ENCODE assay signal across 8 cellular contexts in the genomic region with DNA sequence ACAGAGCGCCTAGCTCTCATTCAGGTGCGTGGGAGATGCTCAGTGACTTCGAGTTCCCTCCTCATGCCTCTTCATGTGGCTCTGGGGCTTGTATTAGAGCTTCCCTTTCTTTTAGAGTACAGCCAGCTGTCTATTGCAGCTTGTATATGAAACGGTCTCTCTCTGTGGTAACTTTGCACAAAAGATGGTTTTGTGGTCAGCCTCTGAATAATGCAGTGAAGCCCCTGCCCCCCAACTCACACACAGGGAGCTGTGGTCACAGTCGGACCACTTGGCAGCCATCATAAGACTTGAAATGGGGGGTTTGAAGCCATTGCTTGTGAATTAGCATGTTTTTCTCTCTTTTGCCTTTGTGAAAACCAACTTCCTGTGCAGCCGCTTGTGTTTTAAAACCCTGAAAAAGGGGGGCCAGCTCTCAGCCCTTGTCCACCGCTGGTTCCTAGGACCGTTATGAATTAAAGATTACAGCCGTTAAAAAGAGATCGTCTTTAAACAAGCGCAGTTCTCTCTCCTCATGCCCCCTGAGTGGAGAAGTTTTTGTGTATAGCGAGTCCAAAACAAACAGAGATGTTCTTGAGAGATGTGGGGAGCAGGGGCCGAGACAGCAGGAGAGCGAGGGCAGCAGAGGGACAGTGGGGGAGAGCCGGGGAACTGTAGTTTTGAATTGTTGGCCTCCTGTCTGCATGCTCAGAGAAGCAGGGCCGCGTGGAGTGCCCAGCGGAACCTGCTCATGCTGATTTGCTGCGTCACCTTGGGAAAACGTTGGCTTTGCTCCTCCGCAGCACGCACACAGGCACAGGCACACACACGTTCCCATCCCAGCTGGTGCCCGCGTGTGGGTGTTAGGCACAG.
DNase-seq lines count a peak whose midpoint lies in the region; ATAC-seq and TF ChIP-seq lines count a peak whose summit lies in the region.

No MANE protein-coding gene starts in this region.

- peaks cover 10 to 14% of the 10 kb centered on the region in 2 experiments for H3K36me3 ChIP-seq in trophoblast cell (ENCODE audit: control insufficient read depth in 1 of 2, insufficient read depth in 2 of 2, low read length in 2 of 2)
- no peaks in the 10 kb centered on the region for H3K36me3 ChIP-seq in esophagus muscularis mucosa

- no peak overlapping the region for H4K12ac ChIP-seq in trophoblast cell (ENCODE audit: low read depth, low read length)

- H3K79me2 ChIP-seq in trophoblast cell (ENCODE audit: control insufficient read depth, insufficient read depth, low read length, poor library complexity) = no peaks in the 10 kb centered on the region

- H3K14ac ChIP-seq in trophoblast cell (ENCODE audit: low read length) = no peak overlapping the region

- TF ChIP-seq POLR2A in esophagus muscularis mucosa (IDR thresholded peaks at IDR 0.05; ENCODE audit: low read depth) = no peak

- no CpG with 5 or more reads among the region's 25 CpGs for WGBS in trophoblast cell (ENCODE audit: extremely low coverage, insufficient coverage, insufficient read length)
- 72% methylated on average over 25 of the region's 25 CpGs for WGBS in esophagus muscularis mucosa

- H3K79me1 ChIP-seq in trophoblast cell (ENCODE audit: low read length) = peaks cover 2% of the 10 kb centered on the region

- peak overlapping the region; percentile 57 for H2AK5ac ChIP-seq in trophoblast cell (ENCODE audit: low read length)

- DNase-seq in NOMO-1 (lab: John Stamatoyannopoulos, UW; ENCODE audit: unreplicated experiment in 2 of 2) = peak; percentile 38 to 81
- peak in 26 of 61 donors; percentile 4 to 77 (median 46) for DNase-seq in caudate nucleus (lab: John Stamatoyannopoulos, UW)
- no peak for DNase-seq in trophoblast cell
- no peak for DNase-seq in NCI-H69 (lab: John Stamatoyannopoulos, UW)
- no peak for DNase-seq in germinal center (ENCODE audit: low spot score)
- no peak for DNase-seq in esophagus muscularis mucosa (ENCODE audit: extremely low spot score)

- TF ChIP-seq CTCF in esophagus muscularis mucosa (IDR thresholded peaks at IDR 0.05) = no peak

- H3K4ac ChIP-seq in trophoblast cell (ENCODE audit: low read depth, low read length) = no peak overlapping the region

- H3K4me1 ChIP-seq in trophoblast cell (ENCODE audit: control insufficient read depth in 1 of 2, insufficient read depth in 2 of 2, low read length in 2 of 2) (peaks cover 12 to 21% of the 10 kb centered on the region in 2 experiments), esophagus muscularis mucosa (peaks cover 0 to 19% (median 4%) of the 10 kb centered on the region in 4 donors)

- no peak overlapping the region for H2AFZ ChIP-seq in trophoblast cell (ENCODE audit: insufficient read depth, low read length, poor library complexity)

- no peak overlapping the region for H3K4me3 ChIP-seq in trophoblast cell (ENCODE audit: low read depth, low read length)
- no peak overlapping the region for H3K4me3 ChIP-seq in esophagus muscularis mucosa

- H3K23ac ChIP-seq in trophoblast cell (ENCODE audit: low read length) = no peak overlapping the region

- no peak overlapping the region for H2BK120ac ChIP-seq in trophoblast cell (ENCODE audit: insufficient read depth, low read length, poor library complexity)

- intact Hi-C loops in esophagus muscularis mucosa (cut with DNase I) = no loop called here

- no peak overlapping the region for H2BK5ac ChIP-seq in trophoblast cell (ENCODE audit: low read depth, low read length, poor library complexity)

- H2BK12ac ChIP-seq in trophoblast cell (ENCODE audit: low read length) = peak overlapping the region; percentile 42

- no peaks in the 10 kb centered on the region for H3K27me3 ChIP-seq in trophoblast cell (ENCODE audit: insufficient read depth, low read length)
- no peaks in the 10 kb centered on the region for H3K27me3 ChIP-seq in esophagus muscularis mucosa

- no peak overlapping the region for H3K9ac ChIP-seq in trophoblast cell (ENCODE audit: low read length)

- H3K18ac ChIP-seq in trophoblast cell (ENCODE audit: low read length) = peak overlapping the region; percentile 62

- no peak overlapping the region for H3K4me2 ChIP-seq in trophoblast cell (ENCODE audit: low read length)

- no peak for TF ChIP-seq EP300 in esophagus muscularis mucosa (IDR thresholded peaks at IDR 0.05)

- H3K9me3 ChIP-seq in trophoblast cell (ENCODE audit: insufficient read depth, low read depth, low read length) = no peaks in the 10 kb centered on the region
- H3K9me3 ChIP-seq in esophagus muscularis mucosa = no peaks in the 10 kb centered on the region

- no peak overlapping the region for H4K8ac ChIP-seq in trophoblast cell (ENCODE audit: low read depth, low read length)

- ATAC-seq in GM18519 (IDR thresholded peaks at IDR 0.05; ENCODE audit: low FRiP score, unreplicated experiment) = peak; percentile 87
- peak; percentile 62 for ATAC-seq in HG02623 (IDR thresholded peaks at IDR 0.05; ENCODE audit: unreplicated experiment)

- H3K27ac ChIP-seq in caudate nucleus (ENCODE audit: low read depth, low read length) (peak overlapping the region; percentile 86), trophoblast cell (ENCODE audit: low read depth, low read length) (no peak overlapping the region), esophagus muscularis mucosa (replicated peaks in 1 of 4) (peak overlapping the region in 1 of 4 donors; percentile 33)

- no peak overlapping the region for H4K91ac ChIP-seq in trophoblast cell (ENCODE audit: low read depth, low read length)

Comparison
In these comparisons a context has a peak if more than half of its experiments do, and no peak if none do; other contexts are left out.
1. DNase-seq: peak in NOMO-1 (2 of 2); none in trophoblast cell (0 of 2), NCI-H69 (single experiment), germinal center (single experiment) and esophagus muscularis mucosa (single experiment).